ENCODE assay signal across 9 cellular contexts in genomic region chr9:124869986-124870560, GRCh38. TPM values are rescaled to one million over a fixed set of nuclear protein-coding genes. Genes with fewer than 3 reads are reported as not detected.
DNase-seq lines count a peak whose midpoint lies in the region; ATAC-seq and TF ChIP-seq lines count a peak whose summit lies in the region.
"Had no signal": no experiment of that assay in that cellular context is flagged by ENCODE, and none has a peak within 500 bp of the region (broad histone marks: within the 10 kb centered on the region; RNA-seq: fewer than 3 reads in every experiment).

No MANE protein-coding gene starts in this region.

- peak overlapping the region; percentile 94 for H3K27ac ChIP-seq in CD4-positive, CD25-positive, alpha-beta regulatory T cell (ENCODE audit: insufficient read depth, low read length, poor library complexity, severe bottlenecking)
- H3K27ac ChIP-seq in HUES64 (ENCODE audit: low read depth, low read length) (peak overlapping the region; percentile 49), coronary artery (peak overlapping the region; percentile 86 to 97), mucosa of rectum (ENCODE audit: low read depth in 2 of 2, low read length in 2 of 2) (peak overlapping the region; percentile 94 to 95)

- H3K27ac Mint-ChIP-seq in CD4-positive, CD25-positive, alpha-beta regulatory T cell = peak overlapping the region; percentile 95 to 99 (median 95)

- peak; percentile 57 to 94 (median 76) for DNase-seq in CD4-positive, CD25-positive, alpha-beta regulatory T cell
- peak; percentile 62 for DNase-seq in activated CD4-positive, alpha-beta T cell treated with anti-CD3 and anti-CD28 coated beads for 1 hour
- DNase-seq in coronary artery (ENCODE audit: low spot score) (peak; percentile 75), NCI-H2171 treated with DMSO at 0.1 percent for 48 hours (lab: John Stamatoyannopoulos, UW) (no peak)
- peak; percentile 84 to 92 for DNase-seq in stimulated activated CD8-positive, alpha-beta memory T cell treated with anti-CD3 and anti-CD28 coated beads, Interleukin-7, amount 100 ng/mL, for 48 hours (ENCODE audit: extremely low read depth in 1 of 2, low read depth in 1 of 2)

- H3K36me3 ChIP-seq in CD4-positive, CD25-positive, alpha-beta regulatory T cell (ENCODE audit: control insufficient read depth, insufficient read depth, low read length) = peaks cover 31% of the 10 kb centered on the region
- peaks cover 34% of the 10 kb centered on the region for H3K36me3 ChIP-seq in HUES64 (ENCODE audit: insufficient read depth, low read length)
- peaks cover 16 to 19% of the 10 kb centered on the region in 2 donors for H3K36me3 ChIP-seq in mucosa of rectum (ENCODE audit: control insufficient read depth in 2 of 2, insufficient read depth in 2 of 2, low read length in 2 of 2)

- no peaks in the 10 kb centered on the region for H3K9me3 Mint-ChIP-seq in CD4-positive, CD25-positive, alpha-beta regulatory T cell

- H3K4me1 ChIP-seq in CD4-positive, CD25-positive, alpha-beta regulatory T cell (ENCODE audit: control insufficient read depth, insufficient read depth, low read length, poor library complexity, severe bottlenecking) = peaks cover 59% of the 10 kb centered on the region
- peaks cover 15% of the 10 kb centered on the region for H3K4me1 ChIP-seq in HUES64 (ENCODE audit: insufficient read depth, low read length)
- H3K4me1 ChIP-seq in mucosa of rectum (ENCODE audit: control insufficient read depth in 2 of 2, insufficient read depth in 2 of 2, low read length in 2 of 2) = peaks cover 22 to 27% of the 10 kb centered on the region in 2 donors

- TF ChIP-seq CTCF in coronary artery (IDR thresholded peaks at IDR 0.05) = no peak

- peak overlapping the region; percentile 96 for H3K9ac ChIP-seq in HUES64 (ENCODE audit: low read depth, low read length)
- peak overlapping the region; percentile 84 to 96 for H3K9ac ChIP-seq in mucosa of rectum (ENCODE audit: low read depth in 1 of 2, low read length in 2 of 2)

- no peaks in the 10 kb centered on the region for H3K27me3 ChIP-seq in CD4-positive, CD25-positive, alpha-beta regulatory T cell (ENCODE audit: control insufficient read depth, insufficient read depth, low read length)
- no peaks in the 10 kb centered on the region for H3K27me3 ChIP-seq in HUES64 (ENCODE audit: insufficient read depth, low read length)
- H3K27me3 ChIP-seq in mucosa of rectum (ENCODE audit: control insufficient read depth in 2 of 2, insufficient read depth in 2 of 2, low read length in 2 of 2) = no peaks in the 10 kb centered on the region

- H3K4me3 Mint-ChIP-seq in CD4-positive, CD25-positive, alpha-beta regulatory T cell = peak overlapping the region; percentile 95 to 99 (median 96)

- ATAC-seq in CD4-positive, CD25-positive, alpha-beta regulatory T cell (ENCODE audit: low read depth in 2 of 2) = peak; percentile 72
- ATAC-seq in GM19463 (IDR thresholded peaks at IDR 0.05; ENCODE audit: unreplicated experiment) = peak; percentile 43

- peaks cover 15 to 65% (median 35%) of the 10 kb centered on the region in 4 donors for H3K4me1 Mint-ChIP-seq in CD4-positive, CD25-positive, alpha-beta regulatory T cell

- H3K27me3 Mint-ChIP-seq in CD4-positive, CD25-positive, alpha-beta regulatory T cell = no peaks in the 10 kb centered on the region

- WGBS in HUES64 = 20% methylated on average over 12 of the region's 12 CpGs

- peaks cover 16% of the 10 kb centered on the region for H3K36me3 Mint-ChIP-seq in CD4-positive, CD25-positive, alpha-beta regulatory T cell

- H3K4me3 ChIP-seq in CD4-positive, CD25-positive, alpha-beta regulatory T cell (ENCODE audit: low read depth, low read length) = peak overlapping the region; percentile 91
- H3K4me3 ChIP-seq in HUES64 (ENCODE audit: low read length) (peak overlapping the region; percentile 91), coronary artery (peak overlapping the region; percentile 97), mucosa of rectum (ENCODE audit: low read length in 2 of 2) (peak overlapping the region; percentile 88 to 94)

- no peaks in the 10 kb centered on the region for H3K9me3 ChIP-seq in CD4-positive, CD25-positive, alpha-beta regulatory T cell (ENCODE audit: control insufficient read depth in 2 of 2, low read length in 2 of 2)
- H3K9me3 ChIP-seq in HUES64 (ENCODE audit: insufficient read depth, low read depth, low read length) (no peaks in the 10 kb centered on the region), mucosa of rectum (ENCODE audit: control insufficient read depth in 2 of 2, low read length in 2 of 2) (no peaks in the 10 kb centered on the region)

RNA-seq across cellular contexts. Expression of gene ARPC5L, which starts 8.1 kb away (rescaled TPM):
- total RNA-seq in CD4-positive, CD25-positive, alpha-beta regulatory T cell = 48.6 TPM
- polyA plus RNA-seq in CD4-positive, CD25-positive, alpha-beta regulatory T cell = 10 to 100 TPM; 60.6 to 63.7 (median 61.7) TPM
- polyA plus RNA-seq in HUES64 (2013, experiment 1 of 2) = 57.9 TPM
- 50.6 TPM for polyA plus RNA-seq in HUES64 (2013, experiment 2 of 2)

RNA-seq across cellular contexts. Expression of gene RPL35, which starts 8.3 kb away (rescaled TPM):
- total RNA-seq in CD4-positive, CD25-positive, alpha-beta regulatory T cell = 1,242 TPM
- polyA plus RNA-seq in CD4-positive, CD25-positive, alpha-beta regulatory T cell = 1,000 to 10,000 TPM; 1,519 to 2,085 (median 1,866) TPM
- polyA plus RNA-seq in HUES64 (2013, experiment 1 of 2) = 2,082 TPM
- polyA plus RNA-seq in HUES64 (2013, experiment 2 of 2) = 2,092 TPM

RNA-seq across cellular contexts. Expression of gene WDR38, which starts 16.8 kb away (rescaled TPM):
- not detected for total RNA-seq in CD4-positive, CD25-positive, alpha-beta regulatory T cell
- not detected for polyA plus RNA-seq in CD4-positive, CD25-positive, alpha-beta regulatory T cell
- polyA plus RNA-seq in HUES64 (2013, experiment 1 of 2) = not detected
- not detected for polyA plus RNA-seq in HUES64 (2013, experiment 2 of 2)
- total RNA-seq: SK-MEL-5 had no signal
